18 cellular contexts compared by ENCODE assay signal in the genomic region with DNA sequence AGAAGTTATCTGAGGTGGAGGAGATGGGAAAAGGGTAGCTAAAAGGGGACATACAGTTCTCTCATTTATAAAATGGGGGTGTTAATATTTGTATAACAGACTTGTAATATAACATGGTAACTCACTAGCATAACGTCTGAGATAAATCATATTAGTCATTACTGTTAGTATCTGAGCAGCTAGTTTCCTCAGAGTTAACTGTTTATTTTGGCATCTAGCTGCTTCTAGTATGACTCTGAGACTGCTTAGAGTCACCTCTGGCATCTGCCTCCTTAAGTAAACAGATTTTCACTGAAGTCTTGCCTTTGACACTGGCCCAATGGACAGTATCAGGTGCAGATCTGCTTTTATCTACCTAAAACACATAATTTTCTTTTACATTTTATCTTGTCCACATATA. TPM values are rescaled to one million over a fixed set of nuclear protein-coding genes. Genes with fewer than 3 reads are reported as not detected.
DNase-seq lines count a peak whose midpoint lies in the region; ATAC-seq, FAIRE-seq and TF ChIP-seq lines count a peak whose summit lies in the region.
"Had no signal": no experiment of that assay in that cellular context is flagged by ENCODE, and none has a peak within 500 bp of the region (broad histone marks: within the 10 kb centered on the region; RNA-seq: fewer than 3 reads in every experiment).

No MANE protein-coding gene starts in this region.

- H3K27ac ChIP-seq in 22Rv1 = peak overlapping the region; percentile 35; the same call in 1 of the 2 replicates
- H3K27ac ChIP-seq: ascending aorta, esophagus muscularis mucosa, spleen had no signal

- TF ChIP-seq CTCF in 22Rv1 (IDR thresholded peaks at IDR 0.05) (no peak), foreskin fibroblast (IDR thresholded peaks at IDR 0.05; ENCODE audit: low read depth, low read length) (no peak), GM10248 (IDR thresholded peaks at IDR 0.05; ENCODE audit: control extremely low read depth, extremely low read depth, low read depth, missing control alignments) (no peak)
- no peak for TF ChIP-seq CTCF in activated CD8-positive, alpha-beta T cell treated with anti-CD3 and anti-CD28 coated beads for 36 hours (IDR thresholded peaks at IDR 0.05)

- FAIRE-seq in H54 (lab: Jason Lieb, UNC) = peak; percentile 61
- FAIRE-seq: kidney had no signal

- no peaks in the 10 kb centered on the region for H3K9me3 Mint-ChIP-seq in activated CD8-positive, alpha-beta T cell treated with anti-CD3 and anti-CD28 coated beads for 36 hours
- H3K9me3 Mint-ChIP-seq: activated B cell treated with CpG ODN at 0.5 μM for 24 hours had no signal

- POLR2A ChIA-PET in GM10248 (lab: Yijun Ruan, JAX) = no interaction called here
- POLR2A ChIA-PET in activated CD8-positive, alpha-beta T cell treated with anti-CD3 and anti-CD28 coated beads for 36 hours (lab: Charles Lee) = no interaction called here

- H3K36me3 Mint-ChIP-seq in activated CD8-positive, alpha-beta T cell treated with anti-CD3 and anti-CD28 coated beads for 36 hours (ENCODE audit: low read depth) = peaks cover 58% of the 10 kb centered on the region

- no peak for TF ChIP-seq POLR2A in H54 (IDR thresholded peaks at IDR 0.05; ENCODE audit: low read depth, low read length)

- DNase-seq in H54 (ENCODE audit: insufficient read length, low spot score) (peak; percentile 8), amniotic epithelial cell (ENCODE audit: low read depth) (peak; percentile 87), foreskin fibroblast (peak; percentile 52 to 71), GM10248 (ENCODE audit: extremely low spot score) (no peak), iPS-NIHi11 (ENCODE audit: low spot score) (no peak)
- DNase-seq in activated CD8-positive, alpha-beta T cell treated with anti-CD3 and anti-CD28 coated beads for 36 hours = no peak
- DNase-seq: activated B cell treated with CpG ODN at 0.5 μM for 24 hours; activated T-cell treated with anti-CD3 and anti-CD28 coated beads, Interleukin-2, amount 50 U/mL, for 4 hours; AML-193; kidney; natural killer cell; NCI-H1092 treated with DMSO at 0.1 percent for 48 hours; NCI-H526 treated with DMSO at 0.1 percent for 48 hours; spleen had no signal

- intact Hi-C loops in activated CD8-positive, alpha-beta T cell treated with anti-CD3 and anti-CD28 coated beads for 36 hours (cut with micrococcal nuclease) = no loop called here

- CTCF ChIA-PET in GM10248 (lab: Yijun Ruan, JAX) = interaction anchor here (1.3 kb wide), 1 partner anchor 16 kb away, joined by 3 read pairs; no protein-coding TSS in a partner anchor
- CTCF ChIA-PET in activated CD8-positive, alpha-beta T cell treated with anti-CD3 and anti-CD28 coated beads for 36 hours (lab: Charles Lee) = no interaction called here

- no peaks in the 10 kb centered on the region for H3K4me1 Mint-ChIP-seq in activated CD8-positive, alpha-beta T cell treated with anti-CD3 and anti-CD28 coated beads for 36 hours (ENCODE audit: low read depth)
- H3K4me1 Mint-ChIP-seq: activated B cell treated with CpG ODN at 0.5 μM for 24 hours, natural killer cell had no signal

- no peak for ATAC-seq in GM19351 (IDR thresholded peaks at IDR 0.05; ENCODE audit: unreplicated experiment)
- no peak for ATAC-seq in activated CD8-positive, alpha-beta T cell treated with anti-CD3 and anti-CD28 coated beads for 36 hours
- ATAC-seq: activated T-cell treated with anti-CD3 and anti-CD28 coated beads, Interleukin-2, amount 50 U/mL, for 4 hours; natural killer cell had no signal

- no peak overlapping the region for H3K4me3 ChIP-seq in foreskin fibroblast (ENCODE audit: low read depth in 1 of 2, low read length in 2 of 2)
- H3K4me3 ChIP-seq: ascending aorta, esophagus muscularis mucosa, spleen had no signal

- H3K4me3 Mint-ChIP-seq in activated CD8-positive, alpha-beta T cell treated with anti-CD3 and anti-CD28 coated beads for 36 hours = no peak overlapping the region
- H3K4me3 Mint-ChIP-seq: activated B cell treated with CpG ODN at 0.5 μM for 24 hours; activated T-cell treated with anti-CD3 and anti-CD28 coated beads, Interleukin-2, amount 50 U/mL, for 4 hours; natural killer cell had no signal

- no peak overlapping the region for H3K27ac Mint-ChIP-seq in activated CD8-positive, alpha-beta T cell treated with anti-CD3 and anti-CD28 coated beads for 36 hours
- H3K27ac Mint-ChIP-seq: activated B cell treated with CpG ODN at 0.5 μM for 24 hours, natural killer cell had no signal

- no peaks in the 10 kb centered on the region for H3K27me3 Mint-ChIP-seq in activated CD8-positive, alpha-beta T cell treated with anti-CD3 and anti-CD28 coated beads for 36 hours
- H3K27me3 Mint-ChIP-seq: activated B cell treated with CpG ODN at 0.5 μM for 24 hours had no signal

RNA-seq across cellular contexts. Expression of gene SLC30A9, which starts 58.1 kb away (rescaled TPM):
- 10 to 100 TPM; 42.5 to 51.6 TPM for total RNA-seq in activated CD8-positive, alpha-beta T cell treated with anti-CD3 and anti-CD28 coated beads for 36 hours

Comparison
In these comparisons a context has a peak if more than half of its experiments do, and no peak if none do; other contexts are left out.
1. DNase-seq: peak in H54 (single experiment), amniotic epithelial cell (single experiment) and foreskin fibroblast (2 of 2); none in GM10248 (single experiment), activated CD8-positive, alpha-beta T cell treated with anti-CD3 and anti-CD28 coated beads for 36 hours (single experiment) and iPS-NIHi11 (single experiment).